In genomic region chr7:47379629-47380324, GRCh38 we compare ENCODE assay signal across 9 cellular contexts.
DNase-seq lines count a peak whose midpoint lies in the region; FAIRE-seq and TF ChIP-seq lines count a peak whose summit lies in the region.
"Had no signal": no experiment of that assay in that cellular context is flagged by ENCODE, and none has a peak within 500 bp of the region (broad histone marks: within the 10 kb centered on the region; RNA-seq: fewer than 3 reads in every experiment).

No MANE protein-coding gene starts in this region.

- H3K27me3 ChIP-seq in bronchial epithelial cell (ENCODE audit: control insufficient read depth, insufficient read depth, low read length) (no peaks in the 10 kb centered on the region), keratinocyte (ENCODE audit: control insufficient read depth, extremely low read depth, insufficient read depth, low read length) (peaks cover 28% of the 10 kb centered on the region), spleen (replicated peaks in 1 of 7) (no peaks in the 10 kb centered on the region)

- dilution Hi-C loops in keratinocyte (cut with MboI; ENCODE audit: extremely low pct_ligation_motif_present, low sequenced_read_pairs) = no loop called here

- TF ChIP-seq POLR2A in spleen (IDR thresholded peaks at IDR 0.05) = no peak

- H3K4me2 ChIP-seq in keratinocyte (ENCODE audit: control insufficient read depth, extremely low read depth, insufficient read depth, low read depth, low read length) = peak overlapping the region; percentile 72

- H3K9me1 ChIP-seq in keratinocyte (ENCODE audit: control insufficient read depth, extremely low read depth, insufficient read depth, low read length) = no peaks in the 10 kb centered on the region

- H3K9me3 ChIP-seq in keratinocyte (ENCODE audit: control insufficient read depth, low read depth, low read length) (no peaks in the 10 kb centered on the region), spleen (no peaks in the 10 kb centered on the region)

- DNase-seq in HS-27A (ENCODE audit: low read depth) = peak; percentile 11
- peak; percentile 60 for DNase-seq in bronchial epithelial cell (ENCODE audit: low read depth)
- DNase-seq in keratinocyte (ENCODE audit: low read depth, low spot score) = peak; percentile 40
- peak; percentile 41 for DNase-seq in spleen
- DNase-seq in NCI-H1417 (lab: John Stamatoyannopoulos, UW) = no peak
- DNase-seq in effector CD4-positive, alpha-beta T cell = no peak
- DNase-seq in epidermal melanocyte (ENCODE audit: insufficient read length, low spot score) = no peak
- no peak for DNase-seq in middle frontal gyrus (ENCODE audit: extremely low spot score, low spot score)
- DNase-seq: activated CD8-positive, alpha-beta memory T cell treated with anti-CD3 and anti-CD28 coated beads for 24 hours had no signal

- H2AFZ ChIP-seq in keratinocyte (ENCODE audit: control insufficient read depth, low read length) = peak overlapping the region; percentile 16

- no peak for FAIRE-seq in bronchial epithelial cell (lab: Jason Lieb, UNC)
- FAIRE-seq in keratinocyte (lab: Jason Lieb, UNC) = peak; percentile 66

- peak overlapping the region; percentile 3 for H3K4me3 ChIP-seq in bronchial epithelial cell (ENCODE audit: low read depth, low read length)
- H3K4me3 ChIP-seq in keratinocyte (ENCODE audit: control insufficient read depth in 2 of 3, extremely low read depth in 1 of 3, insufficient read depth in 2 of 3, low read depth in 1 of 3, low read length in 3 of 3) = peak overlapping the region in 2 of 3 experiments; percentile 18 to 47
- no peak overlapping the region for H3K4me3 ChIP-seq in spleen

- H3K36me3 ChIP-seq in bronchial epithelial cell (ENCODE audit: control insufficient read depth, insufficient read depth, low read length) = no peaks in the 10 kb centered on the region
- no peaks in the 10 kb centered on the region for H3K36me3 ChIP-seq in keratinocyte (ENCODE audit: control insufficient read depth in 2 of 2, extremely low read depth in 1 of 2, insufficient read depth in 2 of 2, low read length in 2 of 2)
- H3K36me3 ChIP-seq in spleen = peaks cover 0 to 93% (median 4%) of the 10 kb centered on the region in 6 donors

- TF ChIP-seq CTCF in bronchial epithelial cell (IDR thresholded peaks at IDR 0.05; ENCODE audit: insufficient read depth, low read length, severe bottlenecking) (no peak), keratinocyte (optimal IDR thresholded peaks at IDR 0.05 in 1 of 3, IDR thresholded peaks at IDR 0.05 in 1 of 3, conservative IDR thresholded peaks at IDR 0.05 in 1 of 3; ENCODE audit: extremely low read depth in 1 of 3, insufficient read depth in 2 of 3, low read length in 3 of 3) (no peak), spleen (IDR thresholded peaks at IDR 0.05 in 8 of 11, conservative IDR thresholded peaks at IDR 0.05 in 3 of 11) (no peak)

- 80 to 88% (median 83%) methylated on average over 20 of the region's 20 CpGs for WGBS in spleen, 5 donors

- intact Hi-C loops in spleen (cut with DNase I; ENCODE audit: low total_unique reads) = no loop called here

- H3K9ac ChIP-seq in keratinocyte (ENCODE audit: control insufficient read depth, extremely low read depth, insufficient read depth, low read length) = peak overlapping the region; percentile 39

- H3K27ac ChIP-seq in keratinocyte (ENCODE audit: control insufficient read depth, insufficient read depth, low read length) (peak overlapping the region; percentile 47), spleen (peak overlapping the region in 3 of 8 donors; percentile 24 to 40 (median 33))

- peaks cover 31% of the 10 kb centered on the region for H3K4me1 ChIP-seq in keratinocyte (ENCODE audit: control insufficient read depth, extremely low read depth, insufficient read depth, low read length)
- H3K4me1 ChIP-seq in spleen = peaks cover 0 to 46% (median 10%) of the 10 kb centered on the region in 6 donors

- no peaks in the 10 kb centered on the region for H3K79me2 ChIP-seq in keratinocyte (ENCODE audit: control insufficient read depth, insufficient read depth, low read length)

- H4K20me1 ChIP-seq in keratinocyte (ENCODE audit: control insufficient read depth, extremely low read depth, insufficient read depth, low read length) = no peaks in the 10 kb centered on the region

Comparison
In these comparisons a context has a peak if more than half of its experiments do, and no peak if none do; other contexts are left out.
1. DNase-seq: peak in HS-27A (single experiment), bronchial epithelial cell (single experiment), keratinocyte (single experiment) and spleen (single experiment); none in NCI-H1417 (0 of 3), effector CD4-positive, alpha-beta T cell (single experiment), epidermal melanocyte (single experiment) and middle frontal gyrus (single experiment).
2. H3K4me3 ChIP-seq: peak in bronchial epithelial cell (single experiment) and keratinocyte (2 of 3); none in spleen (0 of 8).